In genomic region chr2:27170569-27171337, GRCh38 we compare ENCODE assay signal across 13 cellular contexts. TPM values are rescaled to one million over a fixed set of nuclear protein-coding genes. Genes with fewer than 3 reads are reported as not detected.
A peak's percentile ranks its signal among the peaks of the same experiment; 100 is the strongest.
DNase-seq lines count a peak whose midpoint lies in the region; ATAC-seq, FAIRE-seq and TF ChIP-seq lines count a peak whose summit lies in the region.
"Had no signal": no experiment of that assay in that cellular context is flagged by ENCODE, and none has a peak within 500 bp of the region (broad histone marks: within the 10 kb centered on the region; RNA-seq: fewer than 3 reads in every experiment).

No MANE protein-coding gene starts in this region.

- H3K79me2 ChIP-seq in DOHH2 (ENCODE audit: control insufficient read depth, low read length) (no peaks in the 10 kb centered on the region), GM12878 (ENCODE audit: control insufficient read depth, insufficient read depth, low read length) (no peaks in the 10 kb centered on the region)
- H3K79me2 ChIP-seq: hepatocyte had no signal

- WGBS in GM12878 (ENCODE audit: insufficient coverage, insufficient replicate concordance, low lambda C conversion rate, missing lambda C conversion rate), result 15% methylated on average over 7 of the region's 7 CpGs

- POLR2A ChIA-PET in GM12878 (lab: Charles Lee), result interaction anchor here (0.6 to 1.0 kb wide), 4 partner anchors 11 to 79 kb away, joined by 3 to 6 read pairs (median 4); no protein-coding TSS in a partner anchor

- H3K4me2 ChIP-seq in DOHH2 (ENCODE audit: low read length) (peak overlapping the region; percentile 92), GM12878 (ENCODE audit: control insufficient read depth, insufficient read depth) (0 out of 2 replicates have a peak overlapping the region, but pooled peaks have one; percentile 46)

- no peaks in the 10 kb centered on the region for H3K9me2 ChIP-seq in DOHH2 (replicated peaks; ENCODE audit: control insufficient read depth, low read length)

- FAIRE-seq in GM12878 (lab: Jason Lieb, UNC), result no peak

- H3K27me3 ChIP-seq in DOHH2 (ENCODE audit: control insufficient read depth, low read length), result no peaks in the 10 kb centered on the region
- no peaks in the 10 kb centered on the region; a peak in 1 of 4 replicates for H3K27me3 ChIP-seq in GM12878 (replicated peaks in 1 of 2; ENCODE audit: control insufficient read depth in 2 of 2, insufficient read depth in 2 of 2, low read length in 1 of 2)
- H3K27me3 ChIP-seq: adrenal gland, sigmoid colon had no signal

- in situ Hi-C loops in GM12878 (cut with MboI), result no loop called here

- no peak for TF ChIP-seq CTCF in DOHH2 (IDR thresholded peaks at IDR 0.05; ENCODE audit: low read depth, low read length, poor library complexity, severe bottlenecking)
- no peak for TF ChIP-seq CTCF in GM12878 (IDR thresholded peaks at IDR 0.05 in 2 of 3, conservative IDR thresholded peaks at IDR 0.05 in 1 of 3; ENCODE audit: control insufficient read depth in 2 of 3, extremely low read depth in 1 of 3, insufficient read depth in 1 of 3, low read depth in 3 of 3, low read length in 3 of 3)

- ATAC-seq in GM12878, result peak; percentile 64

- H3K4me3 ChIP-seq in DOHH2 (ENCODE audit: low read length), result peak overlapping the region; percentile 73
- no peak overlapping the region for H3K4me3 ChIP-seq in GM12878
- H3K4me3 ChIP-seq: hepatocyte, sigmoid colon had no signal

- CTCF ChIA-PET in GM12878 (lab: Yijun Ruan, JAX), result interaction anchor here (0.6 to 2.6 kb wide), 21 partner anchors 11 to 322 kb away, joined by 3 to 20 read pairs (median 4); partner anchors contain the start of gene PREB

- H3K27ac ChIP-seq in DOHH2 (ENCODE audit: low read depth, low read length) (no peak overlapping the region), GM12878 (ENCODE audit: control insufficient read depth, insufficient read depth) (no peak overlapping the region)
- H3K27ac ChIP-seq: adrenal gland, hepatocyte, sigmoid colon had no signal

- H3K9me3 ChIP-seq in DOHH2 (ENCODE audit: control insufficient read depth, insufficient read depth, low read length) (no peaks in the 10 kb centered on the region), GM12878 (replicated peaks; ENCODE audit: control insufficient read depth, insufficient read depth, low read length) (peaks cover 1% of the 10 kb centered on the region; the same call in 1 of the 3 replicates)
- H3K9me3 ChIP-seq: adrenal gland, sigmoid colon had no signal

- no peak for TF ChIP-seq RAD21 in GM12878 (IDR thresholded peaks at IDR 0.05; ENCODE audit: insufficient read depth, low read depth, low read length)

- no peak overlapping the region for H2AFZ ChIP-seq in GM12878 (ENCODE audit: control insufficient read depth, low read depth, low read length)

- SMC1A ChIA-PET in GM12878 (lab: Charles Lee; ENCODE audit: uncharacterized antibody, unreplicated experiment), result interaction anchor here (0.8 to 2.6 kb wide), 4 partner anchors 12 to 109 kb away, joined by 3 to 9 read pairs (median 6); no protein-coding TSS in a partner anchor

- no peak for TF ChIP-seq EP300 in GM12878 (IDR thresholded peaks at IDR 0.05; ENCODE audit: borderline replicate concordance in 1 of 2, control insufficient read depth in 1 of 2, low read depth in 2 of 2, low read length in 2 of 2)

- no peak overlapping the region for H3K9ac ChIP-seq in GM12878 (ENCODE audit: control insufficient read depth, insufficient read depth, low read length)

- intact Hi-C loops in GM12878 (cut with micrococcal nuclease; ENCODE audit: unreplicated experiment), result loop anchor here (10.0 kb wide), 1 partner anchor 114 kb away; the partner anchor contains the start of gene TRIM54

- RAD21 ChIA-PET in GM12878 (lab: Charles Lee; ENCODE audit: unreplicated experiment), result interaction anchor here (1.0 to 2.4 kb wide), 6 partner anchors 14 to 132 kb away, joined by 3 to 14 read pairs (median 6); no protein-coding TSS in a partner anchor

- H3K4me1 ChIP-seq in DOHH2 (ENCODE audit: control insufficient read depth, low read length), result peaks cover 37% of the 10 kb centered on the region
- peaks cover 9% of the 10 kb centered on the region for H3K4me1 ChIP-seq in GM12878 (ENCODE audit: control insufficient read depth, insufficient read depth, low read length)
- H3K4me1 ChIP-seq: sigmoid colon had no signal

- BruUV-seq in GM12878 (replicated peaks; lab: Mats Ljungman, UMichigan), result no TSS peak

- no peak for TF ChIP-seq POLR2A in GM12878 (IDR thresholded peaks at IDR 0.05; ENCODE audit: low read depth, low read length)

- no peaks in the 10 kb centered on the region for H4K20me1 ChIP-seq in DOHH2 (ENCODE audit: control insufficient read depth, insufficient read depth, low read depth, low read length)
- H4K20me1 ChIP-seq in GM12878 (ENCODE audit: control insufficient read depth, insufficient read depth), result no peaks in the 10 kb centered on the region

- DNase-seq in M059J (ENCODE audit: low read depth), result peak; percentile 15
- no peak for DNase-seq in GM12878 (ENCODE audit: low read depth, low spot score)
- DNase-seq in renal cortical epithelial cell (ENCODE audit: low read depth), result peak; percentile 12
- DNase-seq in NCI-H2171 (lab: John Stamatoyannopoulos, UW), result no peak
- DNase-seq in NCI-H345 treated with DMSO at 0.1 percent for 48 hours (lab: John Stamatoyannopoulos, UW; ENCODE audit: unreplicated experiment), result no peak
- no peak for DNase-seq in DMS53 treated with DMSO at 0.1 percent for 48 hours (lab: John Stamatoyannopoulos, UW; ENCODE audit: unreplicated experiment)

- H3K36me3 ChIP-seq in DOHH2 (ENCODE audit: control insufficient read depth, low read length), result no peaks in the 10 kb centered on the region
- H3K36me3 ChIP-seq in GM12878 (ENCODE audit: control insufficient read depth in 2 of 2, insufficient read depth in 2 of 2, low read length in 1 of 2), result no peaks in the 10 kb centered on the region
- H3K36me3 ChIP-seq: adrenal gland, sigmoid colon had no signal

- H3F3A ChIP-seq in DOHH2 (ENCODE audit: control insufficient read depth, insufficient read depth), result no peaks in the 10 kb centered on the region; the same call in 1 of the 2 replicates

RNA-seq across cellular contexts. Expression of gene TCF23, which starts 21.9 kb away (rescaled TPM):
- not detected in 2 replicates for total RNA-seq in M059J (2014; rRNA removed; shearing (Covaris generic))
- total RNA-seq in GM12878 (2013; cell fraction: nucleolus; rRNA removed), result not detected in 2 replicates
- total RNA-seq in GM12878 (2014; rRNA removed) (not detected in 2 replicates), GM12878 (2014; rRNA removed; fragmentation: Illumina TruSeq; extraction: Trizol) (not detected in 2 replicates), GM12878 (2021) (not detected in 2 replicates), renal cortical epithelial cell (not detected in 2 replicates)
- polyA plus RNA-seq in GM12878 (2011; ENCODE audit: low read depth), result not detected
- polyA plus RNA-seq in GM12878 (2011; rRNA removed) (not detected in 2 replicates), GM12878 (2014; fragmentation: Illumina TruSeq; extraction: Trizol) (not detected in 2 replicates), GM12878 (2014; fragmentation: Nextera tagmentation; extraction: Ambion mirVana) (not detected), GM12878 (2014; rRNA removed) (not detected in 2 replicates), GM12878 (2016; fragmentation: Nextera tagmentation; extraction: Ambion mirVana) (not detected)
- polyA plus RNA-seq in GM12878 (2011; cell fraction: cytosol; rRNA removed), result not detected in 2 replicates
- polyA plus RNA-seq in GM12878 (2011; cell fraction: nucleus; rRNA removed), result not detected in 2 replicates
- polyA plus RNA-seq in GM12878 (2012), result not detected in 2 replicates
- polyA minus RNA-seq in GM12878 (2011; rRNA and poly(A)+ RNA removed), result not detected in 2 replicates
- polyA minus RNA-seq in GM12878 (2011; cell fraction: cytosol; rRNA and poly(A)+ RNA removed), result not detected in 2 replicates
- polyA minus RNA-seq in GM12878 (2011; cell fraction: nucleus; rRNA and poly(A)+ RNA removed), result not detected in 2 replicates
- total RNA-seq: activated CD8-positive, alpha-beta T cell treated with anti-CD3 and anti-CD28 coated beads for 36 hours; hepatocyte; NCI-H460; sigmoid colon; temporal lobe had no signal
- polyA plus RNA-seq: hepatocyte had no signal

RNA-seq across cellular contexts. Expression of gene PRR30, which starts 31.5 kb away (rescaled TPM):
- not detected in 2 replicates for total RNA-seq in M059J (2014; rRNA removed; shearing (Covaris generic))
- not detected in 2 replicates for total RNA-seq in GM12878 (2013; cell fraction: nucleolus; rRNA removed)
- total RNA-seq in GM12878 (2014; rRNA removed) (not detected in 2 replicates), GM12878 (2014; rRNA removed; fragmentation: Illumina TruSeq; extraction: Trizol) (not detected in 2 replicates), GM12878 (2021) (not detected in 2 replicates), renal cortical epithelial cell (not detected in 2 replicates)
- polyA plus RNA-seq in GM12878 (2011; ENCODE audit: low read depth), result not detected
- polyA plus RNA-seq in GM12878 (2011; rRNA removed) (not detected in 2 replicates), GM12878 (2014; fragmentation: Illumina TruSeq; extraction: Trizol) (not detected in 2 replicates), GM12878 (2014; fragmentation: Nextera tagmentation; extraction: Ambion mirVana) (not detected), GM12878 (2014; rRNA removed) (not detected in 2 replicates), GM12878 (2016; fragmentation: Nextera tagmentation; extraction: Ambion mirVana) (not detected)
- not detected in 2 replicates for polyA plus RNA-seq in GM12878 (2011; cell fraction: cytosol; rRNA removed)
- not detected in 2 replicates for polyA plus RNA-seq in GM12878 (2011; cell fraction: nucleus; rRNA removed)
- not detected in 2 replicates for polyA plus RNA-seq in GM12878 (2012)
- not detected in 2 replicates for polyA minus RNA-seq in GM12878 (2011; rRNA and poly(A)+ RNA removed)
- not detected in 2 replicates for polyA minus RNA-seq in GM12878 (2011; cell fraction: cytosol; rRNA and poly(A)+ RNA removed)
- polyA minus RNA-seq in GM12878 (2011; cell fraction: nucleus; rRNA and poly(A)+ RNA removed), result not detected in 2 replicates
- total RNA-seq: activated CD8-positive, alpha-beta T cell treated with anti-CD3 and anti-CD28 coated beads for 36 hours; adrenal gland; hepatocyte; NCI-H460; sigmoid colon; temporal lobe had no signal
- polyA plus RNA-seq: adrenal gland, hepatocyte, sigmoid colon had no signal

RNA-seq across cellular contexts. Expression of gene PREB, which starts 36.3 kb away (rescaled TPM):
- 64.9 and 74.8 TPM in 2 replicates for total RNA-seq in M059J (2014; rRNA removed; shearing (Covaris generic))
- total RNA-seq in GM12878 (2013; cell fraction: nucleolus; rRNA removed), result 22.0 and 23.1 TPM in 2 replicates
- total RNA-seq in GM12878 (2014; rRNA removed), result 59.9 and 78.0 TPM in 2 replicates
- 32.6 and 34.7 TPM in 2 replicates for total RNA-seq in GM12878 (2014; rRNA removed; fragmentation: Illumina TruSeq; extraction: Trizol)
- total RNA-seq in GM12878 (2021), result 50.6 and 51.3 TPM in 2 replicates
- polyA plus RNA-seq in GM12878 (2011; ENCODE audit: low read depth), result 23.1 TPM
- polyA plus RNA-seq in GM12878 (2011; rRNA removed), result 22.6 and 38.7 TPM in 2 replicates
- polyA plus RNA-seq in GM12878 (2011; cell fraction: cytosol; rRNA removed), result 57.1 and 62.5 TPM in 2 replicates
- 64.0 and 67.5 TPM in 2 replicates for polyA plus RNA-seq in GM12878 (2011; cell fraction: nucleus; rRNA removed)
- 29.3 and 37.0 TPM in 2 replicates for polyA plus RNA-seq in GM12878 (2012)
- polyA plus RNA-seq in GM12878 (2014; fragmentation: Illumina TruSeq; extraction: Trizol), result 44.9 and 54.2 TPM in 2 replicates
- polyA plus RNA-seq in GM12878 (2014; fragmentation: Nextera tagmentation; extraction: Ambion mirVana), result 10 to 100 TPM; 26.3 to 45.7 TPM
- polyA plus RNA-seq in GM12878 (2014; rRNA removed), result 59.7 and 69.1 TPM in 2 replicates
- polyA plus RNA-seq in GM12878 (2016; fragmentation: Nextera tagmentation; extraction: Ambion mirVana), result 100 to 1,000 TPM in 1 of 2 experiments, 10 to 100 TPM in 1; 87.2 to 101 TPM
- polyA minus RNA-seq in GM12878 (2011; rRNA and poly(A)+ RNA removed), result 55.8 and 57.1 TPM in 2 replicates
- polyA minus RNA-seq in GM12878 (2011; cell fraction: cytosol; rRNA and poly(A)+ RNA removed), result 9.1 and 13.9 TPM in 2 replicates
- 13.7 and 20.0 TPM in 2 replicates for polyA minus RNA-seq in GM12878 (2011; cell fraction: nucleus; rRNA and poly(A)+ RNA removed)
- total RNA-seq in renal cortical epithelial cell, result 37.5 and 53.0 TPM in 2 replicates

RNA-seq across cellular contexts. Expression of gene ATRAID, which starts 41.1 kb away (rescaled TPM):
- total RNA-seq in M059J (2014; rRNA removed; shearing (Covaris generic)), result 334 and 404 TPM in 2 replicates
- total RNA-seq in GM12878 (2013; cell fraction: nucleolus; rRNA removed), result 75.0 and 89.6 TPM in 2 replicates
- total RNA-seq in GM12878 (2014; rRNA removed), result 97.5 and 113 TPM in 2 replicates
- total RNA-seq in GM12878 (2014; rRNA removed; fragmentation: Illumina TruSeq; extraction: Trizol), result 79.5 and 80.7 TPM in 2 replicates
- 65.6 and 68.9 TPM in 2 replicates for total RNA-seq in GM12878 (2021)
- 62.0 TPM for polyA plus RNA-seq in GM12878 (2011; ENCODE audit: low read depth)
- polyA plus RNA-seq in GM12878 (2011; rRNA removed), result 129 and 143 TPM in 2 replicates
- 160 and 167 TPM in 2 replicates for polyA plus RNA-seq in GM12878 (2011; cell fraction: cytosol; rRNA removed)
- 75.6 and 107 TPM in 2 replicates for polyA plus RNA-seq in GM12878 (2011; cell fraction: nucleus; rRNA removed)
- polyA plus RNA-seq in GM12878 (2012), result 72.0 and 78.0 TPM in 2 replicates
- polyA plus RNA-seq in GM12878 (2014; fragmentation: Illumina TruSeq; extraction: Trizol), result 103 and 107 TPM in 2 replicates
- 100 to 1,000 TPM; 137 to 142 TPM for polyA plus RNA-seq in GM12878 (2014; fragmentation: Nextera tagmentation; extraction: Ambion mirVana)
- polyA plus RNA-seq in GM12878 (2014; rRNA removed), result 88.5 and 102 TPM in 2 replicates
- polyA plus RNA-seq in GM12878 (2016; fragmentation: Nextera tagmentation; extraction: Ambion mirVana), result 100 to 1,000 TPM; 163 to 180 TPM
- 64.1 and 75.9 TPM in 2 replicates for polyA minus RNA-seq in GM12878 (2011; rRNA and poly(A)+ RNA removed)
- polyA minus RNA-seq in GM12878 (2011; cell fraction: cytosol; rRNA and poly(A)+ RNA removed), result 29.9 and 33.6 TPM in 2 replicates
- 39.4 and 52.1 TPM in 2 replicates for polyA minus RNA-seq in GM12878 (2011; cell fraction: nucleus; rRNA and poly(A)+ RNA removed)
- total RNA-seq in renal cortical epithelial cell, result 101 and 131 TPM in 2 replicates

RNA-seq across cellular contexts. Expression of gene SLC5A6, which starts 41.3 kb away (rescaled TPM):
- total RNA-seq in M059J (2014; rRNA removed; shearing (Covaris generic)), result 16.3 and 23.3 TPM in 2 replicates
- 240 and 258 TPM in 2 replicates for total RNA-seq in GM12878 (2013; cell fraction: nucleolus; rRNA removed)
- total RNA-seq in GM12878 (2014; rRNA removed), result 52.3 and 53.9 TPM in 2 replicates
- 27.8 and 29.4 TPM in 2 replicates for total RNA-seq in GM12878 (2014; rRNA removed; fragmentation: Illumina TruSeq; extraction: Trizol)
- total RNA-seq in GM12878 (2021), result 52.8 and 58.5 TPM in 2 replicates
- polyA plus RNA-seq in GM12878 (2011; ENCODE audit: low read depth), result 20.7 TPM
- polyA plus RNA-seq in GM12878 (2011; rRNA removed), result 50.6 and 101 TPM in 2 replicates
- polyA plus RNA-seq in GM12878 (2011; cell fraction: cytosol; rRNA removed), result 116 and 123 TPM in 2 replicates
- polyA plus RNA-seq in GM12878 (2011; cell fraction: nucleus; rRNA removed), result 527 and 554 TPM in 2 replicates
- 30.5 and 33.7 TPM in 2 replicates for polyA plus RNA-seq in GM12878 (2012)
- 35.7 and 42.6 TPM in 2 replicates for polyA plus RNA-seq in GM12878 (2014; fragmentation: Illumina TruSeq; extraction: Trizol)
- polyA plus RNA-seq in GM12878 (2014; fragmentation: Nextera tagmentation; extraction: Ambion mirVana), result 10 to 100 TPM; 13.1 to 13.5 TPM
- polyA plus RNA-seq in GM12878 (2014; rRNA removed), result 54.3 and 56.8 TPM in 2 replicates
- 10 to 100 TPM; 60.4 to 67.5 TPM for polyA plus RNA-seq in GM12878 (2016; fragmentation: Nextera tagmentation; extraction: Ambion mirVana)
- polyA minus RNA-seq in GM12878 (2011; rRNA and poly(A)+ RNA removed), result 95.3 and 102 TPM in 2 replicates
- 24.2 and 31.5 TPM in 2 replicates for polyA minus RNA-seq in GM12878 (2011; cell fraction: cytosol; rRNA and poly(A)+ RNA removed)
- 86.3 and 152 TPM in 2 replicates for polyA minus RNA-seq in GM12878 (2011; cell fraction: nucleus; rRNA and poly(A)+ RNA removed)
- 29.3 and 36.8 TPM in 2 replicates for total RNA-seq in renal cortical epithelial cell

Comparison
In these comparisons a context has a peak if more than half of its experiments do, and no peak if none do; other contexts are left out.
1. DNase-seq: peak in M059J (single experiment) and renal cortical epithelial cell (single experiment); none in GM12878 (single experiment), NCI-H2171 (single experiment), NCI-H345 treated with DMSO at 0.1 percent for 48 hours (single experiment) and DMS53 treated with DMSO at 0.1 percent for 48 hours (single experiment).